ENCODE assay signal across 9 cellular contexts in genomic region chr7:108135446-108136190, GRCh38. TPM values are rescaled to one million over a fixed set of nuclear protein-coding genes. Genes with fewer than 3 reads are reported as not detected.
DNase-seq lines count a peak whose midpoint lies in the region; ATAC-seq, FAIRE-seq and TF ChIP-seq lines count a peak whose summit lies in the region.
"Had no signal": no experiment of that assay in that cellular context is flagged by ENCODE, and none has a peak within 500 bp of the region (broad histone marks: within the 10 kb centered on the region; RNA-seq: fewer than 3 reads in every experiment).

No MANE protein-coding gene starts in this region.

- H3K9ac ChIP-seq in keratinocyte (ENCODE audit: control insufficient read depth, extremely low read depth, insufficient read depth, low read length) (no peak overlapping the region), mesenchymal stem cell (ENCODE audit: low read length) (no peak overlapping the region)

- TF ChIP-seq CTCF in keratinocyte (optimal IDR thresholded peaks at IDR 0.05 in 1 of 3, IDR thresholded peaks at IDR 0.05 in 1 of 3, conservative IDR thresholded peaks at IDR 0.05 in 1 of 3; ENCODE audit: extremely low read depth in 1 of 3, insufficient read depth in 2 of 3, low read length in 3 of 3) (no peak), right atrium auricular region (IDR thresholded peaks at IDR 0.05) (no peak), thyroid gland (IDR thresholded peaks at IDR 0.05) (no peak)

- H3K36me3 ChIP-seq in keratinocyte (ENCODE audit: control insufficient read depth in 2 of 2, extremely low read depth in 1 of 2, insufficient read depth in 2 of 2, low read length in 2 of 2) (no peaks in the 10 kb centered on the region), right atrium auricular region (no peaks in the 10 kb centered on the region), mesenchymal stem cell (ENCODE audit: control insufficient read depth in 1 of 2, insufficient read depth in 2 of 2, low read depth in 1 of 2, low read length in 2 of 2) (no peaks in the 10 kb centered on the region), thyroid gland (no peaks in the 10 kb centered on the region)
- H3K36me3 ChIP-seq: ascending aorta had no signal

- H4K20me1 ChIP-seq in keratinocyte (ENCODE audit: control insufficient read depth, extremely low read depth, insufficient read depth, low read length) = no peaks in the 10 kb centered on the region

- H3K4me2 ChIP-seq in keratinocyte (ENCODE audit: control insufficient read depth, extremely low read depth, insufficient read depth, low read depth, low read length) = no peak overlapping the region
- no peak overlapping the region for H3K4me2 ChIP-seq in mesenchymal stem cell (ENCODE audit: low read length, poor library complexity, severe bottlenecking)

- peak; percentile 95 to 96 for DNase-seq in Kasumi-1 (lab: John Stamatoyannopoulos, UW)
- no peak for DNase-seq in keratinocyte (ENCODE audit: low read depth, low spot score)
- no peak for DNase-seq in right atrium auricular region (ENCODE audit: low spot score)
- no peak for DNase-seq in mesenchymal stem cell
- no peak for DNase-seq in NCI-H345 (lab: John Stamatoyannopoulos, UW)
- DNase-seq in thyroid gland = no peak

- H3K14ac ChIP-seq in mesenchymal stem cell (ENCODE audit: low read length in 2 of 2) = no peak overlapping the region

- no peak overlapping the region for H2BK15ac ChIP-seq in mesenchymal stem cell (ENCODE audit: low read depth, poor library complexity, severe bottlenecking)

- H2BK12ac ChIP-seq in mesenchymal stem cell (ENCODE audit: low read length in 2 of 2) = no peak overlapping the region

- intact Hi-C loops in thyroid gland (cut with DNase I) = no loop called here

- ATAC-seq in GM18520 (IDR thresholded peaks at IDR 0.05; ENCODE audit: unreplicated experiment) (peak; percentile 97), GM21723 (IDR thresholded peaks at IDR 0.05; ENCODE audit: unreplicated experiment) (peak; percentile 98)

- TF ChIP-seq POLR2A in thyroid gland (IDR thresholded peaks at IDR 0.05) = no peak

- H3K27me3 ChIP-seq in keratinocyte (ENCODE audit: control insufficient read depth, extremely low read depth, insufficient read depth, low read length) = no peaks in the 10 kb centered on the region
- no peaks in the 10 kb centered on the region for H3K27me3 ChIP-seq in right atrium auricular region
- H3K27me3 ChIP-seq in mesenchymal stem cell (ENCODE audit: control insufficient read depth in 1 of 2, insufficient read depth in 1 of 2, low read length in 2 of 2) = no peaks in the 10 kb centered on the region
- H3K27me3 ChIP-seq in thyroid gland = no peaks in the 10 kb centered on the region
- H3K27me3 ChIP-seq: ascending aorta had no signal

- dilution Hi-C loops in keratinocyte (cut with MboI; ENCODE audit: extremely low pct_ligation_motif_present, low sequenced_read_pairs) = no loop called here

- H2BK120ac ChIP-seq in mesenchymal stem cell (ENCODE audit: low read depth, low read length) = no peak overlapping the region

- no peak overlapping the region for H3K4ac ChIP-seq in mesenchymal stem cell (ENCODE audit: low read depth in 1 of 2, low read length in 2 of 2)

- no peak overlapping the region for H2BK5ac ChIP-seq in mesenchymal stem cell (ENCODE audit: low read depth, low read length, poor library complexity, severe bottlenecking)

- no peak overlapping the region for H3K18ac ChIP-seq in mesenchymal stem cell (ENCODE audit: low read depth in 1 of 2, low read length in 2 of 2)

- H3K4me3 ChIP-seq in keratinocyte (ENCODE audit: control insufficient read depth in 2 of 3, extremely low read depth in 1 of 3, insufficient read depth in 2 of 3, low read depth in 1 of 3, low read length in 3 of 3) = no peak overlapping the region
- H3K4me3 ChIP-seq in right atrium auricular region = no peak overlapping the region
- H3K4me3 ChIP-seq in mesenchymal stem cell (ENCODE audit: insufficient read depth in 1 of 2, low read depth in 1 of 2, low read length in 2 of 2) = no peak overlapping the region
- H3K4me3 ChIP-seq in thyroid gland (replicated peaks in 1 of 3) = no peak overlapping the region
- H3K4me3 ChIP-seq: ascending aorta had no signal

- WGBS in mesenchymal stem cell = 97% methylated on average over 7 of the region's 7 CpGs
- 92 to 93% methylated on average over 7 of the region's 7 CpGs for WGBS in thyroid gland, 2 donors

- H2AFZ ChIP-seq in keratinocyte (ENCODE audit: control insufficient read depth, low read length) = no peak overlapping the region
- no peak overlapping the region for H2AFZ ChIP-seq in mesenchymal stem cell (ENCODE audit: low read depth, low read length)

- no peaks in the 10 kb centered on the region for H3K9me3 ChIP-seq in keratinocyte (ENCODE audit: control insufficient read depth, low read depth, low read length)
- no peaks in the 10 kb centered on the region for H3K9me3 ChIP-seq in right atrium auricular region
- no peaks in the 10 kb centered on the region for H3K9me3 ChIP-seq in mesenchymal stem cell (ENCODE audit: control insufficient read depth, low read length)
- no peaks in the 10 kb centered on the region for H3K9me3 ChIP-seq in thyroid gland
- H3K9me3 ChIP-seq: ascending aorta had no signal

- FAIRE-seq in keratinocyte (lab: Jason Lieb, UNC) = peak; percentile 5

- H4K91ac ChIP-seq in mesenchymal stem cell (ENCODE audit: low read length) = no peak overlapping the region

- no peaks in the 10 kb centered on the region for H3K79me2 ChIP-seq in keratinocyte (ENCODE audit: control insufficient read depth, insufficient read depth, low read length)

- H3K23ac ChIP-seq in mesenchymal stem cell (ENCODE audit: low read length in 2 of 2) = no peak overlapping the region

- no peak overlapping the region for H3K27ac ChIP-seq in keratinocyte (ENCODE audit: control insufficient read depth, insufficient read depth, low read length)
- H3K27ac ChIP-seq in right atrium auricular region = no peak overlapping the region
- H3K27ac ChIP-seq in mesenchymal stem cell (ENCODE audit: low read length, poor library complexity, severe bottlenecking) = no peak overlapping the region
- H3K27ac ChIP-seq in thyroid gland = no peak overlapping the region
- H3K27ac ChIP-seq: ascending aorta had no signal

- no peak overlapping the region for H2AK5ac ChIP-seq in mesenchymal stem cell (ENCODE audit: low read length, severe bottlenecking)

- no peak overlapping the region for H4K8ac ChIP-seq in mesenchymal stem cell (ENCODE audit: low read length)

- H3K79me1 ChIP-seq in mesenchymal stem cell (replicated peaks; ENCODE audit: low read length, poor library complexity, severe bottlenecking) = no peaks in the 10 kb centered on the region

- peaks cover 24% of the 10 kb centered on the region for H3K4me1 ChIP-seq in keratinocyte (ENCODE audit: control insufficient read depth, extremely low read depth, insufficient read depth, low read length)
- H3K4me1 ChIP-seq in right atrium auricular region = no peaks in the 10 kb centered on the region
- peaks cover 2% of the 10 kb centered on the region for H3K4me1 ChIP-seq in mesenchymal stem cell (ENCODE audit: control insufficient read depth, insufficient read depth, low read depth, low read length)
- no peaks in the 10 kb centered on the region for H3K4me1 ChIP-seq in thyroid gland
- H3K4me1 ChIP-seq: ascending aorta had no signal

- H3K9me1 ChIP-seq in keratinocyte (ENCODE audit: control insufficient read depth, extremely low read depth, insufficient read depth, low read length) = no peaks in the 10 kb centered on the region

RNA-seq across cellular contexts. Expression of gene LAMB4, which starts 5.5 kb away (rescaled TPM):
- polyA plus RNA-seq in keratinocyte = 1.6 to 10.3 TPM (median 3.7 TPM) in 3 replicates
- 7.7 TPM for polyA plus RNA-seq in keratinocyte (2011; ENCODE audit: low read depth)
- 1.6 and 3.0 TPM in 2 replicates for polyA plus RNA-seq in keratinocyte (2011; cell fraction: cytosol; rRNA removed)
- 20.0 and 20.1 TPM in 2 replicates for polyA plus RNA-seq in keratinocyte (2011; cell fraction: nucleus; rRNA removed)
- polyA plus RNA-seq in keratinocyte (2012; ENCODE audit: low replicate concordance) = 0.60 and 3.8 TPM in 2 replicates
- polyA minus RNA-seq in keratinocyte = 0.85 to 16.0 TPM (median 6.0 TPM) in 3 replicates
- polyA minus RNA-seq in keratinocyte (2011; cell fraction: cytosol; rRNA and poly(A)+ RNA removed) = 1.7 TPM
- polyA minus RNA-seq in keratinocyte (2011; cell fraction: nucleus; rRNA and poly(A)+ RNA removed) = 15.9 and 26.8 TPM in 2 replicates
- total RNA-seq in right atrium auricular region (not detected), thyroid gland (1 to 10 TPM in 2 of 4 donors, under 1 TPM in 2; 0.15 to 8.1 (median 1.7) TPM)
- polyA plus RNA-seq in mesenchymal stem cell (2013, experiment 1 of 2) = 0.25 TPM
- 0.18 TPM for polyA plus RNA-seq in mesenchymal stem cell (2013, experiment 2 of 2)
- total RNA-seq: ascending aorta had no signal

Comparison
In these comparisons a context has a peak if more than half of its experiments do, and no peak if none do; other contexts are left out.
1. DNase-seq: peak in Kasumi-1 (2 of 2); none in keratinocyte (single experiment), right atrium auricular region (single experiment), mesenchymal stem cell (single experiment), NCI-H345 (single experiment) and thyroid gland (0 of 2).